Comparison of ENCODE assay signal across 8 cellular contexts in the genomic region with DNA sequence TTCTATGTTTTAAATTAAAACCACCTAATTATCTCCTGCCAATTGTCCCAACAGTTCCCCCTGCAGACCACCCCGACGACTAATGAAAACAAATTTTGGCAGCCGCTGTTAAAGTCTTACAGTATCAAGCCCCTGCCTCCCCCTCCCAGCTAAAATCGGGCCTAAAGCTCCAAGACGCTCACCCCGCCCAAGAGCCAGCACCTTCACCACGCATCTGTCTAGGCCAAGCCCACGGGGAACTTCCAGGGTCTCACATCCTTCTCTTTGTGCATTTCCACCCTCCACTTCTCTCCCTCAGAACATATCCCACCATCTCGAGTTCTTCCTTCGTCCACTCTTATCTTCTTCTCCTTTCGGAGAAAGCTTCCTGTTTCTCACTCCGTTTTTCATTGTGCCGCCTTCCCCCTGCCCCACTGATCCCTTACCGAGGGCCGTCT. TPM values are rescaled to one million over a fixed set of nuclear protein-coding genes. Genes with fewer than 3 reads are reported as not detected.
A peak's percentile ranks its signal among the peaks of the same experiment; 100 is the strongest.
DNase-seq lines count a peak whose midpoint lies in the region; ATAC-seq and TF ChIP-seq lines count a peak whose summit lies in the region.

No MANE protein-coding gene starts in this region.

- H3K4me3 ChIP-seq in fibroblast of the aortic adventitia (ENCODE audit: low read depth, low read length) (peak overlapping the region; percentile 99), psoas muscle (peak overlapping the region; percentile 79)

- H3K27ac ChIP-seq in psoas muscle: peak overlapping the region; percentile 97

- ATAC-seq in GM19372 (IDR thresholded peaks at IDR 0.05; ENCODE audit: low read depth, unreplicated experiment) (peak; percentile 0), psoas muscle (peak in 1 of 4 donors; percentile 0), HG03521 (IDR thresholded peaks at IDR 0.05; ENCODE audit: unreplicated experiment) (no peak)

- 0 to 1% (median 0%) methylated on average over 15 of the region's 15 CpGs for WGBS in psoas muscle, 3 donors

- peak; percentile 5 for DNase-seq in AG08396 (ENCODE audit: low spot score)
- peak; percentile 38 for DNase-seq in NCI-H146 treated with DMSO at 0.1 percent for 48 hours (lab: John Stamatoyannopoulos, UW; ENCODE audit: unreplicated experiment)
- peak; percentile 25 to 27 for DNase-seq in activated CD4-positive, alpha-beta T cell treated with anti-CD3 and anti-CD28 coated beads, Interleukin-2, amount 50 U/mL, for 4 hours
- no peak for DNase-seq in fibroblast of the aortic adventitia (ENCODE audit: low read depth)
- DNase-seq in psoas muscle: peak; percentile 20 to 46
- no peak for DNase-seq in HK-2 (ENCODE audit: unreplicated experiment)

- H3K36me3 ChIP-seq in psoas muscle (ENCODE audit: insufficient read depth in 1 of 2, low read depth in 1 of 2): peaks cover 0 to 48% of the 10 kb centered on the region in 2 donors

- H3K4me1 ChIP-seq in psoas muscle: peaks cover 49% of the 10 kb centered on the region

- intact Hi-C loops in psoas muscle (cut with DNase I): loop anchor here (2.0 to 10.0 kb wide), 4 partner anchors 35 to 542 kb away; a partner anchor contains a TSS

- TF ChIP-seq CTCF in fibroblast of the aortic adventitia (IDR thresholded peaks at IDR 0.05; ENCODE audit: insufficient read depth, low read length): no peak
- TF ChIP-seq CTCF in psoas muscle (IDR thresholded peaks at IDR 0.05): no peak

- H3K9me3 ChIP-seq in psoas muscle: no peaks in the 10 kb centered on the region

- no peaks in the 10 kb centered on the region for H3K27me3 ChIP-seq in psoas muscle (ENCODE audit: insufficient read depth in 3 of 3, low read length in 2 of 3)

RNA-seq across cellular contexts. Expression of a gene that starts 0.4 kb away (rescaled TPM):
- total RNA-seq in fibroblast of the aortic adventitia (ENCODE audit: low replicate concordance) (113 and 198 TPM in 2 replicates), psoas muscle (10 to 100 TPM; 38.7 to 53.7 (median 45.8) TPM)
- polyA plus RNA-seq in psoas muscle: 10 to 100 TPM; 19.6 to 51.8 (median 28.2) TPM

RNA-seq across cellular contexts. Expression of a gene that starts 1.6 kb away (rescaled TPM):
- 13.6 and 40.3 TPM in 2 replicates for total RNA-seq in fibroblast of the aortic adventitia (ENCODE audit: low replicate concordance)
- total RNA-seq in psoas muscle: 1 to 10 TPM; 3.0 to 7.8 (median 5.7) TPM
- 1 to 10 TPM; 4.5 to 7.3 (median 5.2) TPM for polyA plus RNA-seq in psoas muscle

Comparison
In these comparisons a context has a peak if more than half of its experiments do, and no peak if none do; other contexts are left out.
1. DNase-seq: peak in AG08396 (single experiment), NCI-H146 treated with DMSO at 0.1 percent for 48 hours (single experiment), activated CD4-positive, alpha-beta T cell treated with anti-CD3 and anti-CD28 coated beads, Interleukin-2, amount 50 U/mL, for 4 hours (2 of 2) and psoas muscle (2 of 2); none in fibroblast of the aortic adventitia (single experiment) and HK-2 (single experiment).